1 cellular context compared by ENCODE assay signal in genomic region chr16:3305109-3306068, GRCh38.
A peak's percentile ranks its signal among the peaks of the same experiment; 100 is the strongest.
TF ChIP-seq lines count a peak whose summit lies in the region.

Gene TIGD7 (minus strand): TSS chr16:3305430. CDS start chr16:3300614, 4,816 bp downstream.
Gene ZNF75A (plus strand): TSS chr16:3305497. CDS start chr16:3308429, 2,932 bp downstream.

TF ChIP-seq in K562, 482 proteins besides CTCF, POLR2A, EP300 and RAD21 (continued from another document and continues in another):
- TF ChIP-seq POLR3G (IDR thresholded peaks at IDR 0.05; ENCODE audit: extremely low read depth, insufficient read length, insufficient replicate concordance) = no peak
- TF ChIP-seq ELK3 (CRISPR knock-in tag; IDR thresholded peaks at IDR 0.05) = no peak
- peak; percentile 82 for TF ChIP-seq TAF9B (IDR thresholded peaks at IDR 0.05; ENCODE audit: partially characterized antibody)
- TF ChIP-seq, protein P1, sequence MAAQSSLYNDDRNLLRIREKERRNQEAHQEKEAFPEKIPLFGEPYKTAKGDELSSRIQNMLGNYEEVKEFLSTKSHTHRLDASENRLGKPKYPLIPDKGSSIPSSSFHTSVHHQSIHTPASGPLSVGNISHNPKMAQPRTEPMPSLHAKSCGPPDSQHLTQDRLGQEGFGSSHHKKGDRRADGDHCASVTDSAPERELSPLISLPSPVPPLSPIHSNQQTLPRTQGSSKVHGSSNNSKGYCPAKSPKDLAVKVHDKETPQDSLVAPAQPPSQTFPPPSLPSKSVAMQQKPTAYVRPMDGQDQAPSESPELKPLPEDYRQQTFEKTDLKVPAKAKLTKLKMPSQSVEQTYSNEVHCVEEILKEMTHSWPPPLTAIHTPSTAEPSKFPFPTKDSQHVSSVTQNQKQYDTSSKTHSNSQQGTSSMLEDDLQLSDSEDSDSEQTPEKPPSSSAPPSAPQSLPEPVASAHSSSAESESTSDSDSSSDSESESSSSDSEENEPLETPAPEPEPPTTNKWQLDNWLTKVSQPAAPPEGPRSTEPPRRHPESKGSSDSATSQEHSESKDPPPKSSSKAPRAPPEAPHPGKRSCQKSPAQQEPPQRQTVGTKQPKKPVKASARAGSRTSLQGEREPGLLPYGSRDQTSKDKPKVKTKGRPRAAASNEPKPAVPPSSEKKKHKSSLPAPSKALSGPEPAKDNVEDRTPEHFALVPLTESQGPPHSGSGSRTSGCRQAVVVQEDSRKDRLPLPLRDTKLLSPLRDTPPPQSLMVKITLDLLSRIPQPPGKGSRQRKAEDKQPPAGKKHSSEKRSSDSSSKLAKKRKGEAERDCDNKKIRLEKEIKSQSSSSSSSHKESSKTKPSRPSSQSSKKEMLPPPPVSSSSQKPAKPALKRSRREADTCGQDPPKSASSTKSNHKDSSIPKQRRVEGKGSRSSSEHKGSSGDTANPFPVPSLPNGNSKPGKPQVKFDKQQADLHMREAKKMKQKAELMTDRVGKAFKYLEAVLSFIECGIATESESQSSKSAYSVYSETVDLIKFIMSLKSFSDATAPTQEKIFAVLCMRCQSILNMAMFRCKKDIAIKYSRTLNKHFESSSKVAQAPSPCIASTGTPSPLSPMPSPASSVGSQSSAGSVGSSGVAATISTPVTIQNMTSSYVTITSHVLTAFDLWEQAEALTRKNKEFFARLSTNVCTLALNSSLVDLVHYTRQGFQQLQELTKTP (IDR thresholded peaks at IDR 0.05; ENCODE audit: low read depth in 1 of 2, partially characterized antibody in 2 of 2) = no peak
- TF ChIP-seq, protein P2, sequence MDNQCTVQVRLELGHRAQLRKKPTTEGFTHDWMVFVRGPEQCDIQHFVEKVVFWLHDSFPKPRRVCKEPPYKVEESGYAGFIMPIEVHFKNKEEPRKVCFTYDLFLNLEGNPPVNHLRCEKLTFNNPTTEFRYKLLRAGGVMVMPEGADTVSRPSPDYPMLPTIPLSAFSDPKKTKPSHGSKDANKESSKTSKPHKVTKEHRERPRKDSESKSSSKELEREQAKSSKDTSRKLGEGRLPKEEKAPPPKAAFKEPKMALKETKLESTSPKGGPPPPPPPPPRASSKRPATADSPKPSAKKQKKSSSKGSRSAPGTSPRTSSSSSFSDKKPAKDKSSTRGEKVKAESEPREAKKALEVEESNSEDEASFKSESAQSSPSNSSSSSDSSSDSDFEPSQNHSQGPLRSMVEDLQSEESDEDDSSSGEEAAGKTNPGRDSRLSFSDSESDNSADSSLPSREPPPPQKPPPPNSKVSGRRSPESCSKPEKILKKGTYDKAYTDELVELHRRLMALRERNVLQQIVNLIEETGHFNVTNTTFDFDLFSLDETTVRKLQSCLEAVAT (IDR thresholded peaks at IDR 0.05) = 0 out of 4 replicates have a peak, but pooled peaks of 1 of the 2 experiments have one; percentile 14
- TF ChIP-seq NR2C2 (CRISPR knock-in tag; IDR thresholded peaks at IDR 0.05) = peak; percentile 56
- peak; percentile 79 for TF ChIP-seq NR2C2 (tag; IDR thresholded peaks at IDR 0.05)
- no peak for TF ChIP-seq RFX5 (IDR thresholded peaks at IDR 0.05; ENCODE audit: low read depth, low read length)
- peak; percentile 58 to 70; a peak in 2 of 4 replicates for TF ChIP-seq SIN3A (IDR thresholded peaks at IDR 0.05; ENCODE audit: borderline replicate concordance in 2 of 2, control insufficient read depth in 1 of 2, low read depth in 2 of 2, low read length in 2 of 2)
- TF ChIP-seq BCLAF1 (IDR thresholded peaks at IDR 0.05; ENCODE audit: borderline replicate concordance in 1 of 2, control insufficient read depth in 1 of 2, low read depth in 2 of 2, low read length in 1 of 2) = 0 out of 4 replicates have a peak, but pooled peaks of 1 of the 2 experiments have one; percentile 27
- TF ChIP-seq KAT2B (IDR thresholded peaks at IDR 0.05; ENCODE audit: low read depth, low read length) = no peak
- no peak for TF ChIP-seq ZNF212 (CRISPR knock-in tag; IDR thresholded peaks at IDR 0.05)
- TF ChIP-seq YY1 (IDR thresholded peaks at IDR 0.05; ENCODE audit: borderline replicate concordance in 1 of 3, control insufficient read depth in 1 of 3, extremely low read depth in 1 of 3, insufficient read depth in 3 of 3, insufficient read length in 1 of 3, insufficient replicate concordance in 2 of 3, low read depth in 1 of 3, low read length in 2 of 3) = peak; percentile 78 to 96 (median 90)
- no peak for TF ChIP-seq PPARD (CRISPR knock-in tag; IDR thresholded peaks at IDR 0.05)
- peak; percentile 97 for TF ChIP-seq ATF6 (CRISPR knock-in tag; IDR thresholded peaks at IDR 0.05)
- TF ChIP-seq ZNF780A (CRISPR knock-in tag; IDR thresholded peaks at IDR 0.05) = no peak
- peak; percentile 44 for TF ChIP-seq E2F8 (IDR thresholded peaks at IDR 0.05; ENCODE audit: low read depth, partially characterized antibody)
- TF ChIP-seq PTRF (tag; IDR thresholded peaks at IDR 0.05) = no peak
- no peak for TF ChIP-seq ZNF239 (CRISPR knock-in tag; IDR thresholded peaks at IDR 0.05)
- TF ChIP-seq ELK1 (CRISPR knock-in tag; IDR thresholded peaks at IDR 0.05) = no peak
- no peak for TF ChIP-seq MCM5 (IDR thresholded peaks at IDR 0.05; ENCODE audit: low read depth)
- TF ChIP-seq XRCC4 (IDR thresholded peaks at IDR 0.05; ENCODE audit: extremely low read depth, insufficient read depth, insufficient read length) = no peak
- TF ChIP-seq HLTF (IDR thresholded peaks at IDR 0.05) = no peak
- TF ChIP-seq STAT5A (IDR thresholded peaks at IDR 0.05; ENCODE audit: borderline replicate concordance, low read length) = 0 out of 2 replicates have a peak, but pooled peaks have one; percentile 6
- peak; percentile 93 for TF ChIP-seq SUPT5H (IDR thresholded peaks at IDR 0.05)
- no peak for TF ChIP-seq ILK (tag; IDR thresholded peaks at IDR 0.05; ENCODE audit: borderline replicate concordance, low read depth)
